29 cellular contexts compared by ENCODE assay signal in the genomic region with DNA sequence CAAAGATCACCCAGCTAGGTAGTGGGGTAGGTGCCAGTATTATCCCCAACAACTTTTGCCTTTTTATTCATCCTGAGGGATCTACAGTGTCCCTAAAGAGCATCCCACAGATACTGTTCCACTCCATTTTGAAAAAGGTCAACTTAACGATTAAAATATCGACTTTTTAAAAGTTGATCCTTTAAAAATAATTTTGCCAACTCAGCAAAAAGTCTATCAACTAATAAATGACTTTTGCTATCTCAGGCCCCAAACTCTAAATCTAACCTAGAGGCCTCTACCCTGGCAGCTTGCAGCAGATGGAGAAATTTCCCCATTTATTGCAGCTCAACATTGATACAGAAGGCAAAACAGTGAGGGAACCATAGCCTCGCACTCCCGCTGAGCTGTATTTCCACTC.
"Had no signal": no experiment of that assay in that cellular context is flagged by ENCODE, and none has a peak within 500 bp of the region (broad histone marks: within the 10 kb centered on the region; RNA-seq: fewer than 3 reads in every experiment).

No MANE protein-coding gene starts in this region.

- H3K9me3 ChIP-seq: esophagus muscularis mucosa, mucosa of descending colon, ovary, uterus had no signal

- FAIRE-seq: bronchial epithelial cell had no signal

- H3K36me3 Mint-ChIP-seq: stimulated activated effector memory CD8-positive, alpha-beta T cell treated with anti-CD3 and anti-CD28 coated beads, Interleukin-12 subunit alpha, Interleukin-12 subunit beta, amount 100 ng/mL, for 72 hours; type B pancreatic cell had no signal

- H3K27ac ChIP-seq: esophagus muscularis mucosa, ovary, uterus had no signal

- H3K9me3 Mint-ChIP-seq: central memory CD8-positive, alpha-beta T cell; stimulated activated effector memory CD8-positive, alpha-beta T cell treated with anti-CD3 and anti-CD28 coated beads, Interleukin-12 subunit alpha, Interleukin-12 subunit beta, amount 100 ng/mL, for 72 hours had no signal

- ATAC-seq: left lobe of liver; mucosa of descending colon; sciatic nerve; stimulated activated effector memory CD8-positive, alpha-beta T cell treated with anti-CD3 and anti-CD28 coated beads, Interleukin-12 subunit alpha, Interleukin-12 subunit beta, amount 100 ng/mL, for 72 hours; stimulated activated naive CD8-positive, alpha-beta T cell treated with anti-CD3 and anti-CD28 coated beads, Interleukin-15, amount 100 ng/mL, for 72 hours had no signal

- H3K4me1 ChIP-seq: esophagus muscularis mucosa, uterus had no signal

- H3K27me3 Mint-ChIP-seq: central memory CD8-positive, alpha-beta T cell; progenitor cell of endocrine pancreas had no signal

- H3K4me3 Mint-ChIP-seq: central memory CD8-positive, alpha-beta T cell; stimulated activated effector memory CD8-positive, alpha-beta T cell treated with anti-CD3 and anti-CD28 coated beads, Interleukin-12 subunit alpha, Interleukin-12 subunit beta, amount 100 ng/mL, for 72 hours; stimulated activated naive CD8-positive, alpha-beta T cell treated with anti-CD3 and anti-CD28 coated beads, Interleukin-15, amount 100 ng/mL, for 72 hours; type B pancreatic cell had no signal

- DNase-seq: activated CD4-positive, alpha-beta T cell treated with anti-CD3 and anti-CD28 coated beads for 4 hours; activated CD4-positive, alpha-beta T cell treated with anti-CD3 and anti-CD28 coated beads, Interleukin-2, amount 50 U/mL, for 48 hours; activated CD4-positive, CD25-positive, alpha-beta regulatory T cell; activated CD8-positive, alpha-beta memory T cell treated with anti-CD3 and anti-CD28 coated beads for 24 hours; activated gamma-delta T cell; activated naive CD4-positive, alpha-beta T cell treated with anti-CD3 and anti-CD28 coated beads, Interleukin-2, amount 50 U/mL, for 16 hours; activated T-cell treated with anti-CD3 and anti-CD28 coated beads, Interleukin-2, amount 50 U/mL, for 1 hour; anterior cingulate cortex; dermis blood vessel endothelial cell; effector CD4-positive, alpha-beta T cell; foreskin melanocyte; kidney glomerular epithelial cell; mesendoderm; mucosa of descending colon; ovary; stimulated activated CD4-positive, alpha-beta T cell treated with anti-CD3 and anti-CD28 coated beads, Interleukin-4, amount 100 ng/mL, for 24 hours; stimulated activated naive CD8-positive, alpha-beta T cell treated with anti-CD3 and anti-CD28 coated beads, Interleukin-15, amount 100 ng/mL, for 72 hours; substantia nigra; uterus had no signal

- H3K36me3 ChIP-seq: esophagus muscularis mucosa, ovary, uterus had no signal

- H3K27ac Mint-ChIP-seq: progenitor cell of endocrine pancreas; stimulated activated effector memory CD8-positive, alpha-beta T cell treated with anti-CD3 and anti-CD28 coated beads, Interleukin-12 subunit alpha, Interleukin-12 subunit beta, amount 100 ng/mL, for 72 hours; stimulated activated naive CD8-positive, alpha-beta T cell treated with anti-CD3 and anti-CD28 coated beads, Interleukin-15, amount 100 ng/mL, for 72 hours; type B pancreatic cell had no signal

- H3K4me3 ChIP-seq: esophagus muscularis mucosa, lung, mucosa of descending colon, ovary, skin epidermis, uterus had no signal

- H3K27me3 ChIP-seq: esophagus muscularis mucosa, ovary, uterus had no signal
